In the genomic region with DNA sequence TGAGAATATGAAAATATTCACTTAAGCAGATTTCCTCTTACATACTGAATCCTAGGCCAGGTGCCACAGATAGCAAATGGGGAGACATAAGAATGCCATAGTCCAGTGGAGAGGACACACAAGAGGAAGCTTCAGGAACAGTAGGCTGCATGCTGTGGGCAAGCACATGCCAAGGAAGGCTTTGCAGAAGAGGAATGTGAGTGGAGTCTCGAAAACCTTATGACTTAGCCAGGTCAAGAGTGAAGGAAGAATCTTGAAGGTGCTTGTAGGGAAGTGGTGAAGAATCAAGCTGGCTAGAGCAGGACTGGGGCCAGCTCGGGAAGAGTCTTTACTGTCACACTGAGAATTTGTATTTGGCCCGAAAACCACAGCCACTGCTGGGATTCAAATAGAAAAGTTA, we compare ENCODE assay signal across 20 cellular contexts. TPM values are rescaled to one million over a fixed set of nuclear protein-coding genes. Genes with fewer than 3 reads are reported as not detected.
DNase-seq lines count a peak whose midpoint lies in the region; ATAC-seq, FAIRE-seq and TF ChIP-seq lines count a peak whose summit lies in the region.
"Had no signal": no experiment of that assay in that cellular context is flagged by ENCODE, and none has a peak within 500 bp of the region (broad histone marks: within the 10 kb centered on the region; RNA-seq: fewer than 3 reads in every experiment).

No MANE protein-coding gene starts in this region.

- no peaks in the 10 kb centered on the region for H3K36me3 Mint-ChIP-seq in neural progenitor cell

- H3K4me3 Mint-ChIP-seq in neural progenitor cell, result no peak overlapping the region
- H3K4me3 Mint-ChIP-seq: CD14-positive monocyte; T-helper 1 cell treated with Interleukin-12 subunit alpha and Interleukin-12 subunit beta and Interleukin-4 antibody, amounts not matched to agents 30 μg/mL and 1 μg/mL, for 36 hours had no signal

- no peaks in the 10 kb centered on the region for H4K20me1 ChIP-seq in OCI-LY3 (ENCODE audit: insufficient read depth, low read length)
- H4K20me1 ChIP-seq in K562 (replicated peaks; ENCODE audit: control insufficient read depth, insufficient read depth, low read length), result no peaks in the 10 kb centered on the region
- H4K20me1 ChIP-seq in neural progenitor cell (ENCODE audit: low read depth), result no peaks in the 10 kb centered on the region

- peaks cover 10% of the 10 kb centered on the region for H3F3A ChIP-seq in neural progenitor cell (ENCODE audit: low read depth)

- no TSS peak for BruUV-seq in K562 (replicated peaks; lab: Mats Ljungman, UMichigan)

- no peak overlapping the region for H3K27ac Mint-ChIP-seq in neural progenitor cell
- H3K27ac Mint-ChIP-seq: CD14-positive monocyte; T-helper 1 cell treated with Interleukin-12 subunit alpha and Interleukin-12 subunit beta and Interleukin-4 antibody, amounts not matched to agents 30 μg/mL and 1 μg/mL, for 36 hours had no signal

- 74% methylated on average over 3 of the region's 3 CpGs for WGBS in HUES64
- WGBS in K562 (ENCODE audit: insufficient coverage, low coverage, missing lambda C conversion rate), result 39% methylated on average over 3 of the region's 3 CpGs

- 0 out of 2 replicates have a peak overlapping the region, but pooled peaks have one; percentile 34 for H2AFZ ChIP-seq in OCI-LY3 (ENCODE audit: low read depth, low read length)
- H2AFZ ChIP-seq in K562 (ENCODE audit: low read depth, low read length), result no peak overlapping the region
- H2AFZ ChIP-seq in neural progenitor cell (replicated peaks), result no peak overlapping the region

- CTCF ChIA-PET in K562 (lab: Yijun Ruan, JAX; ENCODE audit: low intra/inter-chr PET ratio), result no interaction called here

- ATAC-seq in K562 (peak; percentile 21; the same call in 1 of the 3 replicates), HG03175 (IDR thresholded peaks at IDR 0.05; ENCODE audit: unreplicated experiment) (no peak)
- ATAC-seq: Panc1 had no signal

- intact Hi-C loops in K562 (cut with micrococcal nuclease), result no loop called here

- TF ChIP-seq CTCF in OCI-LY3 (IDR thresholded peaks at IDR 0.05; ENCODE audit: low read depth, low read length), result no peak
- TF ChIP-seq CTCF in K562 (IDR thresholded peaks at IDR 0.05 in 2 of 3, conservative IDR thresholded peaks at IDR 0.05 in 1 of 3; ENCODE audit: insufficient read depth in 2 of 3, low read depth in 1 of 3, low read length in 3 of 3), result no peak
- no peak for TF ChIP-seq CTCF in neural progenitor cell (IDR thresholded peaks at IDR 0.05)
- TF ChIP-seq CTCF in GM13976 (IDR thresholded peaks at IDR 0.05; ENCODE audit: borderline replicate concordance, control extremely low read depth, extremely low read depth, insufficient read depth, missing control alignments), result no peak

- no peak for TF ChIP-seq RAD21 in K562 (CRISPR knock-in tag; conservative IDR thresholded peaks at IDR 0.05 in 1 of 2, IDR thresholded peaks at IDR 0.05 in 1 of 2)

- H3K36me3 ChIP-seq in HUES64 (ENCODE audit: insufficient read depth, low read length), result peaks cover 4% of the 10 kb centered on the region; the same call in 1 of the 2 replicates
- no peaks in the 10 kb centered on the region for H3K36me3 ChIP-seq in OCI-LY3 (replicated peaks; ENCODE audit: low read depth, low read length)
- no peaks in the 10 kb centered on the region for H3K36me3 ChIP-seq in K562 (ENCODE audit: control insufficient read depth, insufficient read depth, low read length)
- H3K36me3 ChIP-seq in neural progenitor cell, result no peaks in the 10 kb centered on the region
- H3K36me3 ChIP-seq: SJSA1 had no signal

- peak overlapping the region; percentile 97 for H3K4me2 ChIP-seq in OCI-LY3 (ENCODE audit: low read length)
- no peak overlapping the region for H3K4me2 ChIP-seq in K562 (ENCODE audit: insufficient read depth, low read length)
- H3K4me2 ChIP-seq in neural progenitor cell, result no peak overlapping the region

- POLR2A ChIA-PET in K562 (lab: Yijun Ruan, JAX), result interaction anchor here (0.9 to 2.2 kb wide), 3 partner anchors 10 to 20 kb away, joined by 4 to 7 read pairs (median 4); partner anchors contain the start of gene RPS23

- H3K9me3 Mint-ChIP-seq in neural progenitor cell, result no peaks in the 10 kb centered on the region
- H3K9me3 Mint-ChIP-seq: CD14-positive monocyte; T-helper 1 cell treated with Interleukin-12 subunit alpha and Interleukin-12 subunit beta and Interleukin-4 antibody, amounts not matched to agents 30 μg/mL and 1 μg/mL, for 36 hours had no signal

- no peak for FAIRE-seq in K562 (lab: Jason Lieb, UNC)
- FAIRE-seq: GM18507 had no signal

- no peak for DNase-seq in K562 (ENCODE audit: extremely low read depth in 1 of 4, low spot score in 3 of 4)
- DNase-seq in neural progenitor cell (ENCODE audit: low spot score), result peak; percentile 15
- DNase-seq in GM13976 (ENCODE audit: low spot score), result no peak
- no peak for DNase-seq in NCI-H2081 (lab: John Stamatoyannopoulos, UW)
- DNase-seq: ACHN, DND-41, GDM1, KBM-7, NCI-H1417 treated with DMSO at 0.1 percent for 48 hours, NCI-H187 treated with DMSO at 0.1 percent for 48 hours, NCI-H345, NCI-H524 treated with DMSO at 0.1 percent for 48 hours had no signal

- H3K79me2 ChIP-seq in OCI-LY3 (ENCODE audit: low read length) (no peaks in the 10 kb centered on the region), K562 (ENCODE audit: control insufficient read depth, insufficient read depth, low read length) (no peaks in the 10 kb centered on the region), neural progenitor cell (ENCODE audit: low read depth) (no peaks in the 10 kb centered on the region)

- no peak overlapping the region for H3K4me3 ChIP-seq in HUES64 (ENCODE audit: low read length)
- peak overlapping the region; percentile 39 for H3K4me3 ChIP-seq in OCI-LY3 (ENCODE audit: low read length)
- H3K4me3 ChIP-seq in K562, result no peak overlapping the region
- H3K4me3 ChIP-seq in neural progenitor cell, result no peak overlapping the region
- H3K4me3 ChIP-seq: SJSA1 had no signal

- peaks cover 5% of the 10 kb centered on the region for H3K27me3 Mint-ChIP-seq in neural progenitor cell (ENCODE audit: insufficient read depth, low read depth)

- H3K27me3 ChIP-seq in HUES64 (ENCODE audit: insufficient read depth, low read length), result no peaks in the 10 kb centered on the region
- H3K27me3 ChIP-seq in OCI-LY3 (ENCODE audit: low read depth, low read length), result no peaks in the 10 kb centered on the region
- no peaks in the 10 kb centered on the region for H3K27me3 ChIP-seq in K562 (ENCODE audit: control insufficient read depth in 2 of 2, insufficient read depth in 2 of 2, low read length in 2 of 2)
- no peaks in the 10 kb centered on the region for H3K27me3 ChIP-seq in neural progenitor cell
- H3K27me3 ChIP-seq: SJSA1 had no signal

- H3K9me3 ChIP-seq in HUES64 (ENCODE audit: insufficient read depth, low read depth, low read length) (no peaks in the 10 kb centered on the region), OCI-LY3 (ENCODE audit: insufficient read depth, low read length) (no peaks in the 10 kb centered on the region), K562 (replicated peaks; ENCODE audit: control insufficient read depth, insufficient read depth, low read depth, low read length) (no peaks in the 10 kb centered on the region), neural progenitor cell (ENCODE audit: low read depth) (no peaks in the 10 kb centered on the region)
- H3K9me3 ChIP-seq: SJSA1 had no signal

- no peak for TF ChIP-seq EP300 in K562 (IDR thresholded peaks at IDR 0.05; ENCODE audit: low read length)

- H3K4me1 Mint-ChIP-seq in neural progenitor cell, result no peaks in the 10 kb centered on the region

- no peak for TF ChIP-seq POLR2A in K562 (conservative IDR thresholded peaks at IDR 0.05)

- H3K9ac ChIP-seq in HUES64 (ENCODE audit: low read depth, low read length), result no peak overlapping the region
- peak overlapping the region; percentile 66 for H3K9ac ChIP-seq in OCI-LY3 (ENCODE audit: low read length)
- H3K9ac ChIP-seq in K562 (ENCODE audit: insufficient read depth in 1 of 2, low read depth in 2 of 2, low read length in 2 of 2), result no peak overlapping the region
- H3K9ac ChIP-seq in neural progenitor cell, result no peak overlapping the region

- H3K4me1 ChIP-seq in HUES64 (ENCODE audit: insufficient read depth, low read length), result peaks cover 16% of the 10 kb centered on the region
- peaks cover 63% of the 10 kb centered on the region for H3K4me1 ChIP-seq in OCI-LY3 (ENCODE audit: low read length)
- no peaks in the 10 kb centered on the region for H3K4me1 ChIP-seq in K562 (replicated peaks in 1 of 2; ENCODE audit: control insufficient read depth in 2 of 2, insufficient read depth in 2 of 2, low read length in 2 of 2)
- H3K4me1 ChIP-seq in neural progenitor cell, result peaks cover 6% of the 10 kb centered on the region
- H3K4me1 ChIP-seq: SJSA1 had no signal

- in situ Hi-C loops in K562 (cut with MboI), result no loop called here
- in situ Hi-C loops in GM13976 (cut with MboI; ENCODE audit: low sequenced_read_pairs, unreplicated experiment), result no loop called here

- H3K9me1 ChIP-seq in K562 (ENCODE audit: control insufficient read depth, insufficient read depth, low read length), result no peaks in the 10 kb centered on the region

- H3K27ac ChIP-seq in HUES64 (ENCODE audit: low read depth, low read length) (peak overlapping the region; percentile 3; the same call in 1 of the 2 replicates), OCI-LY3 (ENCODE audit: low read length) (peak overlapping the region; percentile 100), K562 (ENCODE audit: extremely low read depth, low read depth, low read length) (no peak overlapping the region), neural progenitor cell (no peak overlapping the region)
- H3K27ac ChIP-seq: SJSA1 had no signal

TF ChIP-seq in K562, 482 proteins besides CTCF, POLR2A, EP300 and RAD21:
- no peak for TF ChIP-seq ZNF408 (CRISPR knock-in tag; IDR thresholded peaks at IDR 0.05; ENCODE audit: low read depth)

RNA-seq across cellular contexts. Expression of gene RPS23, which starts 20.4 kb away (rescaled TPM):
- polyA plus RNA-seq in HUES64 (2013, experiment 1 of 2), result 2,526 TPM
- polyA plus RNA-seq in HUES64 (2013, experiment 2 of 2), result 2,670 TPM
- 346 and 447 TPM in 2 replicates for total RNA-seq in K562 (2011; cell fraction: chromatin; rRNA removed; ENCODE audit: low replicate concordance)
- total RNA-seq in K562 (2011; cell fraction: nucleolus; rRNA removed), result 526 and 614 TPM in 2 replicates
- total RNA-seq in K562 (2011; cell fraction: nucleoplasm; rRNA removed), result 1,360 and 2,588 TPM in 2 replicates
- total RNA-seq in K562 (2014; rRNA removed) (4,345 and 7,063 TPM in 2 replicates), K562 (2014; rRNA removed; fragmentation: Illumina TruSeq; extraction: Trizol) (6,408 and 7,046 TPM in 2 replicates), K562 (2015; rRNA removed; fragmentation: Illumina TruSeq; extraction: Trizol) (6,302 and 6,440 TPM in 2 replicates), K562 (2021) (3,252 and 3,488 TPM in 2 replicates), neural progenitor cell (ENCODE audit: low replicate concordance) (5,433 and 6,020 TPM in 2 replicates)
- polyA plus RNA-seq in K562 (2011; rRNA removed) (4,543 and 4,761 TPM in 2 replicates), K562 (2014; fragmentation: Illumina TruSeq; extraction: Trizol) (5,425 and 5,953 TPM in 2 replicates), K562 (2014; fragmentation: Nextera tagmentation; extraction: Ambion mirVana) (1,000 to 10,000 TPM; 5,181 to 6,445 TPM), K562 (2014; rRNA removed) (7,344 and 10,689 TPM in 2 replicates)
- 2,442 and 6,019 TPM in 2 replicates for polyA plus RNA-seq in K562 (2011; cell fraction: cytosol; rRNA removed)
- polyA plus RNA-seq in K562 (2011; cell fraction: nucleus; rRNA removed), result 1,013 and 2,216 TPM in 2 replicates
- 5,059 and 9,769 TPM in 2 replicates for polyA plus RNA-seq in K562 (2012)
- polyA minus RNA-seq in K562 (2011; rRNA and poly(A)+ RNA removed), result 6,635 and 7,075 TPM in 2 replicates
- polyA minus RNA-seq in K562 (2011; cell fraction: cytosol; rRNA and poly(A)+ RNA removed), result 1,206 and 1,219 TPM in 2 replicates
- polyA minus RNA-seq in K562 (2011; cell fraction: nucleus; rRNA and poly(A)+ RNA removed), result 123 and 336 TPM in 2 replicates

Comparison
In these comparisons a context has a peak if more than half of its experiments do, and no peak if none do; other contexts are left out.
1. H3K27ac ChIP-seq: peak in HUES64 (single experiment) and OCI-LY3 (single experiment); none in K562 (single experiment) and neural progenitor cell (single experiment).